9 cellular contexts compared by ENCODE assay signal in the genomic region with DNA sequence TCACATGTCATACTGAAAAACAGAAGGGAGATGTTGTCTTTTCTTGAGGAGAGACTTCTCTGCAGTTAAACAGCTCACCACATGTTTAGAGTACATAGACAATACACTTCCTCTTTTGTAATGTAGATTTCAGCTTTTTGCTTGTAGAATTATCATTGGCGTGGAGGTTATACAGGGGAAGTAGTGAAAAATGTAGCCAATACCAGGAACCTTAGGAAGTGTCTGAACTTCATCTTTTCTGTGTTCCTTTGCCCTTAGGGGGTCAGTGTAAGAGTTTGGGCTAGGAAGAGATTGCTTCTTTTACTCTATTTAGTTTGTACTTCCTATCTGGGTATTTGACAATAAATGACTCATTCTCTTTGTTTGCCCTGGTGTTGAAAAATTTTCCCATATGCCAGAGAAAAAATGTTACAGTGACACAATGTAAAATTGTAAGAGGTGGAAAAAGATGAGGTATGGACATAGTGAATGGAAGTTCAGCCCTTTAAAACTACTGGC. TPM values are rescaled to one million over a fixed set of nuclear protein-coding genes. Genes with fewer than 3 reads are reported as not detected.
DNase-seq lines count a peak whose midpoint lies in the region; ATAC-seq and TF ChIP-seq lines count a peak whose summit lies in the region.
"Had no signal": no experiment of that assay in that cellular context is flagged by ENCODE, and none has a peak within 500 bp of the region (broad histone marks: within the 10 kb centered on the region; RNA-seq: fewer than 3 reads in every experiment).

No MANE protein-coding gene starts in this region.

- no peaks in the 10 kb centered on the region for H3K9me3 ChIP-seq in naive thymus-derived CD4-positive, alpha-beta T cell (ENCODE audit: control insufficient read depth in 2 of 3, low read length in 3 of 3)
- H3K9me3 ChIP-seq in adrenal gland (replicated peaks in 1 of 3) = no peaks in the 10 kb centered on the region

- peaks cover 0 to under 1% of the 10 kb centered on the region in 2 donors for H3K27me3 ChIP-seq in naive thymus-derived CD4-positive, alpha-beta T cell (ENCODE audit: control insufficient read depth in 2 of 2, insufficient read depth in 2 of 2, low read length in 2 of 2)
- no peaks in the 10 kb centered on the region for H3K27me3 ChIP-seq in adrenal gland

- peaks cover 14% of the 10 kb centered on the region for H3K27me3 Mint-ChIP-seq in T-helper 2 cell treated with Interferon-gamma antibody and Interleukin-4, amounts not matched to agents 5 μg/mL and 100 μg/mL, for 36 hours (ENCODE audit: low read depth)
- H3K27me3 Mint-ChIP-seq in naive thymus-derived CD4-positive, alpha-beta T cell = peaks cover 0 to 47% (median 5%) of the 10 kb centered on the region in 5 donors
- H3K27me3 Mint-ChIP-seq in effector memory CD8-positive, alpha-beta T cell = no peaks in the 10 kb centered on the region

- TF ChIP-seq CTCF in adrenal gland (IDR thresholded peaks at IDR 0.05) = no peak

- H3K4me3 ChIP-seq in naive thymus-derived CD4-positive, alpha-beta T cell (ENCODE audit: low read length) = no peak overlapping the region
- H3K4me3 ChIP-seq in adrenal gland = no peak overlapping the region

- intact Hi-C loops in naive thymus-derived CD4-positive, alpha-beta T cell (cut with micrococcal nuclease) = loop anchor here (10.0 kb wide), 3 partner anchors 215 to 795 kb away; no protein-coding TSS in a partner anchor
- intact Hi-C loops in adrenal gland (cut with DNase I) = loop anchor here in 1 of 2 donors (10.0 kb wide), 2 partner anchors 85 to 215 kb away; no protein-coding TSS in a partner anchor

- DNase-seq in T-helper 2 cell treated with Interferon-gamma antibody and Interleukin-4, amounts not matched to agents 5 μg/mL and 100 μg/mL, for 36 hours (ENCODE audit: low spot score) = no peak
- no peak for DNase-seq in naive thymus-derived CD4-positive, alpha-beta T cell
- DNase-seq in activated T-cell treated with anti-CD3 and anti-CD28 coated beads for 4 hours (no peak), NCI-H1930 (lab: John Stamatoyannopoulos, UW) (no peak), adrenal gland (no peak)
- no peak for DNase-seq in effector memory CD8-positive, alpha-beta T cell

- H3K4me3 Mint-ChIP-seq in T-helper 2 cell treated with Interferon-gamma antibody and Interleukin-4, amounts not matched to agents 5 μg/mL and 100 μg/mL, for 36 hours = peak overlapping the region; percentile 12
- no peak overlapping the region for H3K4me3 Mint-ChIP-seq in naive thymus-derived CD4-positive, alpha-beta T cell
- H3K4me3 Mint-ChIP-seq in effector memory CD8-positive, alpha-beta T cell = no peak overlapping the region

- 55 to 57% (median 56%) methylated on average over 1 of the region's 1 CpG for WGBS in adrenal gland, 4 donors

- ATAC-seq in GM19023 (IDR thresholded peaks at IDR 0.05; ENCODE audit: unreplicated experiment) (peak; percentile 76), HG03135 (IDR thresholded peaks at IDR 0.05; ENCODE audit: unreplicated experiment) (peak; percentile 78)
- peak; percentile 84 for ATAC-seq in naive thymus-derived CD4-positive, alpha-beta T cell
- no peak for ATAC-seq in effector memory CD8-positive, alpha-beta T cell (replicated peaks)

- TF ChIP-seq POLR2A in adrenal gland (IDR thresholded peaks at IDR 0.05) = no peak

- no peaks in the 10 kb centered on the region for H3K4me1 ChIP-seq in naive thymus-derived CD4-positive, alpha-beta T cell (ENCODE audit: control insufficient read depth in 2 of 2, insufficient read depth in 2 of 2, low read length in 2 of 2)
- H3K4me1 ChIP-seq in adrenal gland (replicated peaks in 1 of 2) = no peaks in the 10 kb centered on the region

- H3K36me3 Mint-ChIP-seq in T-helper 2 cell treated with Interferon-gamma antibody and Interleukin-4, amounts not matched to agents 5 μg/mL and 100 μg/mL, for 36 hours (ENCODE audit: low read depth) = peaks cover 1% of the 10 kb centered on the region
- H3K36me3 Mint-ChIP-seq in naive thymus-derived CD4-positive, alpha-beta T cell = peaks cover 0 to 2% (median 0%) of the 10 kb centered on the region in 5 donors
- no peaks in the 10 kb centered on the region for H3K36me3 Mint-ChIP-seq in effector memory CD8-positive, alpha-beta T cell (ENCODE audit: insufficient read depth)

- H3K9me3 Mint-ChIP-seq in T-helper 2 cell treated with Interferon-gamma antibody and Interleukin-4, amounts not matched to agents 5 μg/mL and 100 μg/mL, for 36 hours = no peaks in the 10 kb centered on the region
- no peaks in the 10 kb centered on the region for H3K9me3 Mint-ChIP-seq in naive thymus-derived CD4-positive, alpha-beta T cell
- H3K9me3 Mint-ChIP-seq in effector memory CD8-positive, alpha-beta T cell = no peaks in the 10 kb centered on the region

- H3K36me3 ChIP-seq in naive thymus-derived CD4-positive, alpha-beta T cell (ENCODE audit: control insufficient read depth in 2 of 3, insufficient read depth in 3 of 3, low read length in 3 of 3) = no peaks in the 10 kb centered on the region
- no peaks in the 10 kb centered on the region for H3K36me3 ChIP-seq in adrenal gland (replicated peaks in 1 of 2)

- POLR2A ChIA-PET in naive thymus-derived CD4-positive, alpha-beta T cell (lab: Charles Lee) = no interaction called here

- H3K27ac ChIP-seq in naive thymus-derived CD4-positive, alpha-beta T cell (ENCODE audit: low read depth, low read length) = no peak overlapping the region
- H3K27ac ChIP-seq in adrenal gland = no peak overlapping the region

- CTCF ChIA-PET in naive thymus-derived CD4-positive, alpha-beta T cell (lab: Charles Lee) = interaction anchor here (0.7 to 1.5 kb wide), 2 partner anchors 9 to 13 kb away, joined by 3 to 4 read pairs; no protein-coding TSS in a partner anchor

- peak overlapping the region; percentile 8 for H3K27ac Mint-ChIP-seq in T-helper 2 cell treated with Interferon-gamma antibody and Interleukin-4, amounts not matched to agents 5 μg/mL and 100 μg/mL, for 36 hours
- no peak overlapping the region for H3K27ac Mint-ChIP-seq in naive thymus-derived CD4-positive, alpha-beta T cell
- no peak overlapping the region for H3K27ac Mint-ChIP-seq in effector memory CD8-positive, alpha-beta T cell

- H3K4me1 Mint-ChIP-seq in T-helper 2 cell treated with Interferon-gamma antibody and Interleukin-4, amounts not matched to agents 5 μg/mL and 100 μg/mL, for 36 hours (ENCODE audit: low read depth) = peaks cover 22% of the 10 kb centered on the region
- H3K4me1 Mint-ChIP-seq in naive thymus-derived CD4-positive, alpha-beta T cell = peaks cover 0 to 11% (median 0%) of the 10 kb centered on the region in 7 donors
- H3K4me1 Mint-ChIP-seq in effector memory CD8-positive, alpha-beta T cell (ENCODE audit: low read depth in 2 of 2) = no peaks in the 10 kb centered on the region

RNA-seq across cellular contexts. Expression of a gene that starts 21.0 kb away (rescaled TPM):
- 1 to 10 TPM in 2 of 5 experiments, under 1 TPM in 1, not detected in 2; 0.32 to 4.1 (median 1.6) TPM for total RNA-seq in naive thymus-derived CD4-positive, alpha-beta T cell
- polyA plus RNA-seq in naive thymus-derived CD4-positive, alpha-beta T cell = not detected
- total RNA-seq in adrenal gland = 10 to 100 TPM in 2 of 8 donors, 1 to 10 TPM in 6; 2.7 to 13.8 (median 6.5) TPM
- 1 to 10 TPM; 1.4 to 4.3 (median 3.3) TPM for polyA plus RNA-seq in adrenal gland
- total RNA-seq: HT1080 had no signal

RNA-seq across cellular contexts. Expression of a gene that starts 35.6 kb away (rescaled TPM):
- total RNA-seq in naive thymus-derived CD4-positive, alpha-beta T cell = 1 to 10 TPM in 1 of 5 experiments, under 1 TPM in 2, not detected in 2; 0.21 to 3.5 (median 0.61) TPM
- not detected for polyA plus RNA-seq in naive thymus-derived CD4-positive, alpha-beta T cell
- 1 to 10 TPM in 3 of 8 donors, under 1 TPM in 4, not detected in 1; 0.28 to 2.5 (median 0.87) TPM for total RNA-seq in adrenal gland
- polyA plus RNA-seq in adrenal gland = 1 to 10 TPM in 1 of 3 donors, under 1 TPM in 2; 0.13 to 1.5 (median 0.74) TPM

RNA-seq across cellular contexts. Expression of a gene that starts 36.0 kb away (rescaled TPM):
- 10 to 100 TPM in 1 of 5 experiments, 1 to 10 TPM in 1, under 1 TPM in 2, not detected in 1; 0.43 to 21.7 (median 1.7) TPM for total RNA-seq in naive thymus-derived CD4-positive, alpha-beta T cell
- polyA plus RNA-seq in naive thymus-derived CD4-positive, alpha-beta T cell = under 1 TPM in 1 of 2 donors, not detected in 1; 0.79 TPM
- total RNA-seq in adrenal gland = 10 to 100 TPM in 6 of 8 donors, 1 to 10 TPM in 2; 4.1 to 34.5 (median 17.0) TPM
- polyA plus RNA-seq in adrenal gland = 10 to 100 TPM in 2 of 3 donors, 1 to 10 TPM in 1; 2.6 to 15.8 (median 11.6) TPM
- total RNA-seq: HT1080 had no signal
